ENCODE assay signal across 11 cellular contexts in genomic region chr10:14547826-14548225, GRCh38.
DNase-seq lines count a peak whose midpoint lies in the region; ATAC-seq and TF ChIP-seq lines count a peak whose summit lies in the region.
"Had no signal": no experiment of that assay in that cellular context is flagged by ENCODE, and none has a peak within 500 bp of the region (broad histone marks: within the 10 kb centered on the region; RNA-seq: fewer than 3 reads in every experiment).

No MANE protein-coding gene starts in this region.

- CTCF ChIA-PET in Caco-2 (lab: Charles Lee) = interaction anchor here (0.6 to 1.5 kb wide), 3 partner anchors 10 to 345 kb away, joined by 4 to 5 read pairs (median 4); no protein-coding TSS in a partner anchor

- no TSS peak for BruUV-seq in Caco-2 (replicated peaks; lab: Mats Ljungman, UMichigan)

- no peaks in the 10 kb centered on the region for H3K27me3 ChIP-seq in Caco-2 (replicated peaks; ENCODE audit: control insufficient read depth, insufficient read depth, low read length)

- ATAC-seq in T-helper 17 cell (no peak), memory B cell (ENCODE audit: low read depth) (no peak), HG03175 (IDR thresholded peaks at IDR 0.05; ENCODE audit: unreplicated experiment) (no peak)
- ATAC-seq: left colon had no signal

- TF ChIP-seq CTCF in AG09309 (IDR thresholded peaks at IDR 0.05; ENCODE audit: control insufficient read depth, insufficient read depth, low read depth, low read length, missing control alignments) (peak; percentile 9), Caco-2 (IDR thresholded peaks at IDR 0.05; ENCODE audit: insufficient read depth in 1 of 2, low read depth in 1 of 2, low read length in 1 of 2, severe bottlenecking in 1 of 2, unreplicated experiment in 1 of 2) (peak; percentile 40 to 59)

- intact Hi-C loops in Caco-2 (cut with micrococcal nuclease; ENCODE audit: unreplicated experiment) = loop anchor here (5.0 kb wide), 1 partner anchor 361 kb away; no protein-coding TSS in a partner anchor

- H3K27me3 Mint-ChIP-seq in Caco-2 (ENCODE audit: insufficient read depth, unreplicated experiment) (no peaks in the 10 kb centered on the region), T-helper 17 cell (no peaks in the 10 kb centered on the region), memory B cell (no peaks in the 10 kb centered on the region)

- H3K4me3 Mint-ChIP-seq in Caco-2 (ENCODE audit: unreplicated experiment) (no peak overlapping the region), T-helper 17 cell (peak overlapping the region; percentile 83), memory B cell (no peak overlapping the region)

- H3K4me1 ChIP-seq in Caco-2 = peaks cover 78% of the 10 kb centered on the region

- POLR2A ChIA-PET in Caco-2 (lab: Charles Lee) = no interaction called here

- H3K36me3 ChIP-seq in Caco-2 (ENCODE audit: control insufficient read depth, insufficient read depth, low read length) = peaks cover 5% of the 10 kb centered on the region; the same call in 1 of the 2 replicates

- no peak overlapping the region for H3K4me3 ChIP-seq in AG09309 (ENCODE audit: control insufficient read depth, low read depth, low read length)
- no peak overlapping the region for H3K4me3 ChIP-seq in Caco-2 (ENCODE audit: low read depth, low read length)

- DNase-seq in AG09309 (ENCODE audit: low read depth) (no peak), Caco-2 (peak in 1 of 2 experiments; percentile 46), T-helper 17 cell (no peak), memory B cell (ENCODE audit: low spot score in 2 of 2) (no peak), NCI-H345 (lab: John Stamatoyannopoulos, UW) (no peak), NCI-H187 (lab: John Stamatoyannopoulos, UW) (no peak)
- DNase-seq in activated CD8-positive, alpha-beta memory T cell treated with anti-CD3 and anti-CD28 coated beads for 24 hours = no peak
- DNase-seq: activated CD8-positive, alpha-beta memory T cell treated with anti-CD3 and anti-CD28 coated beads, Interleukin-2, amount 50 U/mL, for 4 hours; left colon; NCI-H748 treated with DMSO at 0.1 percent for 48 hours had no signal

- H3K4me1 Mint-ChIP-seq in Caco-2 (ENCODE audit: low read depth, unreplicated experiment) = peaks cover 73% of the 10 kb centered on the region
- peaks cover 75% of the 10 kb centered on the region for H3K4me1 Mint-ChIP-seq in T-helper 17 cell
- H3K4me1 Mint-ChIP-seq in memory B cell = peaks cover 50% of the 10 kb centered on the region

- H3K9me3 Mint-ChIP-seq in Caco-2 (ENCODE audit: unreplicated experiment) (no peaks in the 10 kb centered on the region), memory B cell (no peaks in the 10 kb centered on the region)

- H3K9me3 ChIP-seq in Caco-2 = no peaks in the 10 kb centered on the region
- H3K9me3 ChIP-seq in T-helper 17 cell (ENCODE audit: control insufficient read depth, low read length, poor library complexity, severe bottlenecking) = no peaks in the 10 kb centered on the region

- peaks cover 85% of the 10 kb centered on the region for H3K36me3 Mint-ChIP-seq in Caco-2 (ENCODE audit: insufficient read depth, unreplicated experiment)
- H3K36me3 Mint-ChIP-seq in T-helper 17 cell (ENCODE audit: low read depth) = peaks cover 20% of the 10 kb centered on the region
- H3K36me3 Mint-ChIP-seq in memory B cell = peaks cover 20% of the 10 kb centered on the region

- H3K27ac Mint-ChIP-seq in Caco-2 (ENCODE audit: unreplicated experiment) (peak overlapping the region; percentile 93), T-helper 17 cell (peak overlapping the region; percentile 99), memory B cell (peak overlapping the region; percentile 80)
